In genomic region chr7:101998029-101998903, GRCh38 we compare ENCODE assay signal across 24 cellular contexts.
DNase-seq lines count a peak whose midpoint lies in the region; ATAC-seq, FAIRE-seq and TF ChIP-seq lines count a peak whose summit lies in the region.
"Had no signal": no experiment of that assay in that cellular context is flagged by ENCODE, and none has a peak within 500 bp of the region (broad histone marks: within the 10 kb centered on the region; RNA-seq: fewer than 3 reads in every experiment).

No MANE protein-coding gene starts in this region.

- WGBS in A549 (ENCODE audit: missing lambda C conversion rate), result 87% methylated on average over 22 of the region's 23 CpGs
- no CpG with 5 or more reads among the region's 23 CpGs for WGBS in mesendoderm (ENCODE audit: extremely low coverage, insufficient coverage, low lambda C conversion rate)

- no peak for FAIRE-seq in A549 (lab: Jason Lieb, UNC)
- FAIRE-seq: frontal cortex, GM18507, keratinocyte had no signal

- no peak overlapping the region for H2BK5ac ChIP-seq in mesendoderm (ENCODE audit: low read length)

- H2BK15ac ChIP-seq in mesendoderm (replicated peaks; ENCODE audit: low read depth), result no peak overlapping the region

- no peak overlapping the region for H4K5ac ChIP-seq in mesendoderm (ENCODE audit: low read length)

- no peak overlapping the region for H2BK120ac ChIP-seq in mesendoderm (ENCODE audit: low read depth, low read length)

- H3K9ac ChIP-seq in mesendoderm (ENCODE audit: low read length), result no peak overlapping the region

- POLR2A ChIA-PET in A549 (lab: Yijun Ruan, JAX), result interaction anchor here (0.6 kb wide), 1 partner anchor 15 kb away, joined by 4 read pairs; no protein-coding TSS in a partner anchor

- no peak overlapping the region for H4K8ac ChIP-seq in mesendoderm (ENCODE audit: low read depth, low read length)

- no peak overlapping the region for H3K27ac Mint-ChIP-seq in GM23338
- H3K27ac Mint-ChIP-seq: activated T-helper 2 cell treated with anti-CD3 and anti-CD28 coated beads, Interferon-gamma antibody, Interleukin-2, Interleukin-4, amounts not matched to agents 10 μg/mL and 5 μg/mL and 100 μg/mL, durations not matched to agents 14 hours and 24 hours and 36 hours; CD4-positive, alpha-beta T cell; memory B cell; natural killer cell had no signal

- H3K4me1 ChIP-seq in A549 (peaks cover 2% of the 10 kb centered on the region; the same call in 1 of the 3 replicates), GM23338 (ENCODE audit: insufficient read depth) (peaks cover 5% of the 10 kb centered on the region), RWPE2 (ENCODE audit: insufficient read depth, poor library complexity, severe bottlenecking) (no peaks in the 10 kb centered on the region), mesendoderm (ENCODE audit: control insufficient read depth, low read depth, low read length) (no peaks in the 10 kb centered on the region), ascending aorta (peaks cover 0 to 8% of the 10 kb centered on the region in 2 donors)
- H3K4me1 ChIP-seq: HAP-1, prostate gland had no signal

- H3K4me1 Mint-ChIP-seq in GM23338, result peaks cover 42% of the 10 kb centered on the region

- peaks cover 56% of the 10 kb centered on the region for H3K79me2 ChIP-seq in GM23338 (replicated peaks; ENCODE audit: insufficient read depth)
- peaks cover 24% of the 10 kb centered on the region for H3K79me2 ChIP-seq in mesendoderm (ENCODE audit: control insufficient read depth, insufficient read depth, low read length)

- TF ChIP-seq CTCF in A549 (IDR thresholded peaks at IDR 0.05), result no peak
- no peak for TF ChIP-seq CTCF in GM23338 (conservative IDR thresholded peaks at IDR 0.05; ENCODE audit: low read depth in 2 of 2)
- no peak for TF ChIP-seq CTCF in RWPE2 (IDR thresholded peaks at IDR 0.05; ENCODE audit: poor library complexity, severe bottlenecking)
- TF ChIP-seq CTCF in ascending aorta (IDR thresholded peaks at IDR 0.05), result no peak

- CTCF ChIA-PET in A549 (lab: Yijun Ruan, JAX), result interaction anchor here (0.5 to 1.8 kb wide), 4 partner anchors 9 to 170 kb away, joined by 3 read pairs; no protein-coding TSS in a partner anchor

- TF ChIP-seq RAD21 in A549 (conservative IDR thresholded peaks at IDR 0.05 in 1 of 2, IDR thresholded peaks at IDR 0.05 in 1 of 2), result no peak

- no peak overlapping the region for H3K4me3 Mint-ChIP-seq in GM23338
- H3K4me3 Mint-ChIP-seq: brain; CD4-positive, alpha-beta T cell; memory B cell; natural killer cell had no signal

- peak overlapping the region in 1 of 2 experiments; percentile 24; a peak in 1 of 6 replicates for H3K27ac ChIP-seq in A549
- peak overlapping the region; percentile 69; the same call in 1 of the 2 replicates for H3K27ac ChIP-seq in GM23338 (ENCODE audit: low read depth)
- H3K27ac ChIP-seq in RWPE2 (ENCODE audit: poor library complexity, severe bottlenecking), result no peak overlapping the region
- H3K27ac ChIP-seq in mesendoderm (ENCODE audit: low read depth, low read length), result peak overlapping the region; percentile 12
- no peak overlapping the region for H3K27ac ChIP-seq in ascending aorta
- H3K27ac ChIP-seq: epithelial cell of prostate, prostate gland had no signal

- no peaks in the 10 kb centered on the region for H3K9me3 Mint-ChIP-seq in GM23338
- H3K9me3 Mint-ChIP-seq: activated T-helper 2 cell treated with anti-CD3 and anti-CD28 coated beads, Interferon-gamma antibody, Interleukin-2, Interleukin-4, amounts not matched to agents 10 μg/mL and 5 μg/mL and 100 μg/mL, durations not matched to agents 14 hours and 24 hours and 36 hours; brain; CD4-positive, alpha-beta T cell; IgD-negative memory B cell; memory B cell; natural killer cell had no signal

- H3K36me3 ChIP-seq in GM23338 (ENCODE audit: insufficient read depth), result no peaks in the 10 kb centered on the region
- no peaks in the 10 kb centered on the region for H3K36me3 ChIP-seq in RWPE2 (ENCODE audit: low read depth)
- H3K36me3 ChIP-seq in mesendoderm (ENCODE audit: control insufficient read depth, insufficient read depth, low read length), result no peaks in the 10 kb centered on the region
- no peaks in the 10 kb centered on the region for H3K36me3 ChIP-seq in ascending aorta
- H3K36me3 ChIP-seq: HAP-1, prostate gland had no signal

- peak overlapping the region; percentile 9 for H3K56ac ChIP-seq in mesendoderm (ENCODE audit: low read length)

- DNase-seq in A549 (ENCODE audit: low read depth in 1 of 2, low spot score in 1 of 2) (no peak), GM23338 (ENCODE audit: low spot score) (no peak), RWPE2 (ENCODE audit: low spot score) (no peak), mesendoderm (no peak), epidermal melanocyte (ENCODE audit: insufficient read length, low spot score) (no peak), ascending aorta (ENCODE audit: low spot score in 2 of 2) (no peak), T-helper 9 cell (no peak)
- DNase-seq in stimulated activated CD4-positive, alpha-beta T cell treated with anti-CD3 and anti-CD28 coated beads, Interleukin-12 subunit alpha, Interleukin-12 subunit beta, amount 100 ng/mL, for 4 hours, result no peak
- DNase-seq: activated CD4-positive, alpha-beta T cell treated with anti-CD3 and anti-CD28 coated beads for 48 hours; CD4-positive, alpha-beta T cell; DMS79; natural killer cell; NCI-H187; NCI-H345 had no signal

- H2AFZ ChIP-seq in GM23338, result no peak overlapping the region

- peaks cover 7% of the 10 kb centered on the region for H3K27me3 Mint-ChIP-seq in GM23338 (ENCODE audit: insufficient read depth, low read depth, poor library complexity)
- H3K27me3 Mint-ChIP-seq: brain; CD4-positive, alpha-beta T cell; IgD-negative memory B cell; memory B cell had no signal

- H3K9me2 ChIP-seq in GM23338 (ENCODE audit: insufficient read depth), result no peaks in the 10 kb centered on the region

- H3K36me3 Mint-ChIP-seq in GM23338 (ENCODE audit: low read depth), result peaks cover 3% of the 10 kb centered on the region; the same call in 1 of the 3 replicates
- H3K36me3 Mint-ChIP-seq: brain, natural killer cell had no signal

- intact Hi-C loops in ascending aorta (cut with DNase I), result no loop called here

- TF ChIP-seq POLR2A in A549 (IDR thresholded peaks at IDR 0.05; ENCODE audit: low read length), result no peak

- H2AK5ac ChIP-seq in mesendoderm (ENCODE audit: low read length), result no peak overlapping the region

- H4K20me1 ChIP-seq in GM23338 (replicated peaks; ENCODE audit: insufficient read depth), result peaks cover 7% of the 10 kb centered on the region

- H3K18ac ChIP-seq in mesendoderm (ENCODE audit: low read length), result peak overlapping the region; percentile 19

- H3K27me3 ChIP-seq in GM23338 (ENCODE audit: insufficient read depth), result no peaks in the 10 kb centered on the region
- no peaks in the 10 kb centered on the region for H3K27me3 ChIP-seq in RWPE2 (ENCODE audit: insufficient read depth, poor library complexity, severe bottlenecking)
- no peaks in the 10 kb centered on the region for H3K27me3 ChIP-seq in mesendoderm (ENCODE audit: insufficient read depth, low read length, poor library complexity)
- H3K27me3 ChIP-seq in ascending aorta, result no peaks in the 10 kb centered on the region

- H3K4me2 ChIP-seq in A549 (no peak overlapping the region), GM23338 (no peak overlapping the region), mesendoderm (ENCODE audit: low read length) (no peak overlapping the region)

- ATAC-seq in A549, result peak; percentile 28 to 45; a peak in 4 of 6 replicates
- no peak for ATAC-seq in GM23338
- peak; percentile 14; the same call in 1 of the 3 replicates for ATAC-seq in RWPE2 (ENCODE audit: low read depth)

- H3F3A ChIP-seq in GM23338 (replicated peaks; ENCODE audit: low read depth), result no peaks in the 10 kb centered on the region

- H3K23ac ChIP-seq in mesendoderm (ENCODE audit: low read length), result no peak overlapping the region

- H3K4me3 ChIP-seq in A549 (no peak overlapping the region), GM23338 (no peak overlapping the region), RWPE2 (ENCODE audit: severe bottlenecking) (no peak overlapping the region), mesendoderm (ENCODE audit: low read length) (no peak overlapping the region), ascending aorta (no peak overlapping the region)
- H3K4me3 ChIP-seq: HAP-1, prostate gland had no signal

- no peak for TF ChIP-seq EP300 in A549 (IDR thresholded peaks at IDR 0.05)

- H3K4ac ChIP-seq in mesendoderm (ENCODE audit: low read depth, low read length), result no peak overlapping the region

- H3K79me1 ChIP-seq in mesendoderm (ENCODE audit: low read length), result peaks cover 22% of the 10 kb centered on the region

- H3K9me3 ChIP-seq in A549, result no peaks in the 10 kb centered on the region
- no peaks in the 10 kb centered on the region for H3K9me3 ChIP-seq in RWPE2 (ENCODE audit: severe bottlenecking)
- H3K9me3 ChIP-seq in ascending aorta, result no peaks in the 10 kb centered on the region
- H3K9me3 ChIP-seq: HAP-1, prostate gland had no signal

TF ChIP-seq in A549, 52 proteins besides CTCF, POLR2A, EP300 and RAD21 (continues in another document):
- TF ChIP-seq, protein P1, sequence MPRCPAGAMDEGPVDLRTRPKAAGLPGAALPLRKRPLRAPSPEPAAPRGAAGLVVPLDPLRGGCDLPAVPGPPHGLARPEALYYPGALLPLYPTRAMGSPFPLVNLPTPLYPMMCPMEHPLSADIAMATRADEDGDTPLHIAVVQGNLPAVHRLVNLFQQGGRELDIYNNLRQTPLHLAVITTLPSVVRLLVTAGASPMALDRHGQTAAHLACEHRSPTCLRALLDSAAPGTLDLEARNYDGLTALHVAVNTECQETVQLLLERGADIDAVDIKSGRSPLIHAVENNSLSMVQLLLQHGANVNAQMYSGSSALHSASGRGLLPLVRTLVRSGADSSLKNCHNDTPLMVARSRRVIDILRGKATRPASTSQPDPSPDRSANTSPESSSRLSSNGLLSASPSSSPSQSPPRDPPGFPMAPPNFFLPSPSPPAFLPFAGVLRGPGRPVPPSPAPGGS (IDR thresholded peaks at IDR 0.05), result no peak
- no peak for TF ChIP-seq TP53 (CRISPR knock-in tag; IDR thresholded peaks at IDR 0.05)
- no peak for TF ChIP-seq RNF2 (IDR thresholded peaks at IDR 0.05; ENCODE audit: borderline replicate concordance, low read depth)
- TF ChIP-seq HEYL (CRISPR knock-in tag; IDR thresholded peaks at IDR 0.05), result no peak
- TF ChIP-seq HOXA7 (CRISPR knock-in tag; IDR thresholded peaks at IDR 0.05), result no peak

TF ChIP-seq in GM23338, 12 proteins besides CTCF, POLR2A, EP300 and RAD21 (continues in another document):
- TF ChIP-seq ZNF331 (CRISPR knock-in tag; IDR thresholded peaks at IDR 0.05; ENCODE audit: low read depth) (no peak), CREB1 (CRISPR knock-in tag; IDR thresholded peaks at IDR 0.05; ENCODE audit: low read depth) (no peak)
- TF ChIP-seq, protein P2, sequence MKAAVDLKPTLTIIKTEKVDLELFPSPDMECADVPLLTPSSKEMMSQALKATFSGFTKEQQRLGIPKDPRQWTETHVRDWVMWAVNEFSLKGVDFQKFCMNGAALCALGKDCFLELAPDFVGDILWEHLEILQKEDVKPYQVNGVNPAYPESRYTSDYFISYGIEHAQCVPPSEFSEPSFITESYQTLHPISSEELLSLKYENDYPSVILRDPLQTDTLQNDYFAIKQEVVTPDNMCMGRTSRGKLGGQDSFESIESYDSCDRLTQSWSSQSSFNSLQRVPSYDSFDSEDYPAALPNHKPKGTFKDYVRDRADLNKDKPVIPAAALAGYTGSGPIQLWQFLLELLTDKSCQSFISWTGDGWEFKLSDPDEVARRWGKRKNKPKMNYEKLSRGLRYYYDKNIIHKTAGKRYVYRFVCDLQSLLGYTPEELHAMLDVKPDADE (IDR thresholded peaks at IDR 0.05), result no peak

Comparison
In these comparisons a context has a peak if more than half of its experiments do, and no peak if none do; other contexts are left out.
1. H3K27ac ChIP-seq: peak in GM23338 (single experiment) and mesendoderm (single experiment); none in RWPE2 (single experiment) and ascending aorta (0 of 2).